ENCODE assay signal across 1 cellular context in the genomic region with DNA sequence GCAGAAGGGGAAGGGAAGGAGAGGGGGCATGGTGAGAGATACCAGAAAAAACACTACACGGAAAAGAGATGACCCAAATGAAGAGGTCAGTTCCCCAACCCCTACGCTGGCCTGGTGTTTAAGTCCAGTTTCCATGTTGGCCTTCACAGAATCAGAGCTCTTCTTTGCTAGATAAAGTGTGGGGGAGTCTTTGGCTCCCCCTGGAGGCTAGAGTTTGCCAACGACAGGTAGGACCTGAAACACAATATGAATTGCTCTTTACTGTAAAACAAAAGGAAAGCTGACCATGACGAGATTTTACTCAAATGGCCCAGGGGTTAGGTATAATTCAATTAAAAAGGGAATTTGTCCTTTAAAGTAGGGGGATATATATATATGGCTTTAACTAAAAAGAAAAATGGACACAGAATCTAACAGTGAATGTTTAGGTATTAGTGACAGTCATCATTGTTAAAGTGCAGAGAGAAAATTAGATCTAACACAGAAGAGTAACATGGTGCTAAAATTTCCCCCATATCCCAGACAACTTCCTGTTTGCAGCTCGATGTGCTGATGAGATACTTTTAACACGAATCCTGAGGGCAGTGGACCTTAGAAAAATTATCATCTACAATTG.
TF ChIP-seq lines count a peak whose summit lies in the region.

No MANE protein-coding gene starts in this region.

TF ChIP-seq in SK-N-SH treated with all-trans-retinoic acid at 6 μM for 48 hours, 23 proteins besides CTCF, POLR2A, EP300 and RAD21 (continued from another document):
- TF ChIP-seq, protein P1, sequence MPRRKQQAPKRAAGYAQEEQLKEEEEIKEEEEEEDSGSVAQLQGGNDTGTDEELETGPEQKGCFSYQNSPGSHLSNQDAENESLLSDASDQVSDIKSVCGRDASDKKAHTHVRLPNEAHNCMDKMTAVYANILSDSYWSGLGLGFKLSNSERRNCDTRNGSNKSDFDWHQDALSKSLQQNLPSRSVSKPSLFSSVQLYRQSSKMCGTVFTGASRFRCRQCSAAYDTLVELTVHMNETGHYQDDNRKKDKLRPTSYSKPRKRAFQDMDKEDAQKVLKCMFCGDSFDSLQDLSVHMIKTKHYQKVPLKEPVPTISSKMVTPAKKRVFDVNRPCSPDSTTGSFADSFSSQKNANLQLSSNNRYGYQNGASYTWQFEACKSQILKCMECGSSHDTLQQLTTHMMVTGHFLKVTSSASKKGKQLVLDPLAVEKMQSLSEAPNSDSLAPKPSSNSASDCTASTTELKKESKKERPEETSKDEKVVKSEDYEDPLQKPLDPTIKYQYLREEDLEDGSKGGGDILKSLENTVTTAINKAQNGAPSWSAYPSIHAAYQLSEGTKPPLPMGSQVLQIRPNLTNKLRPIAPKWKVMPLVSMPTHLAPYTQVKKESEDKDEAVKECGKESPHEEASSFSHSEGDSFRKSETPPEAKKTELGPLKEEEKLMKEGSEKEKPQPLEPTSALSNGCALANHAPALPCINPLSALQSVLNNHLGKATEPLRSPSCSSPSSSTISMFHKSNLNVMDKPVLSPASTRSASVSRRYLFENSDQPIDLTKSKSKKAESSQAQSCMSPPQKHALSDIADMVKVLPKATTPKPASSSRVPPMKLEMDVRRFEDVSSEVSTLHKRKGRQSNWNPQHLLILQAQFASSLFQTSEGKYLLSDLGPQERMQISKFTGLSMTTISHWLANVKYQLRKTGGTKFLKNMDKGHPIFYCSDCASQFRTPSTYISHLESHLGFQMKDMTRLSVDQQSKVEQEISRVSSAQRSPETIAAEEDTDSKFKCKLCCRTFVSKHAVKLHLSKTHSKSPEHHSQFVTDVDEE (CRISPR knock-in tag; IDR thresholded peaks at IDR 0.05), result no peak
- TF ChIP-seq ZNF8 (CRISPR knock-in tag; IDR thresholded peaks at IDR 0.05), result no peak
- TF ChIP-seq ARNTL (CRISPR knock-in tag; IDR thresholded peaks at IDR 0.05; ENCODE audit: borderline replicate concordance, low read depth), result no peak
TF ChIP-seq in SK-N-SH treated with all-trans-retinoic acid at 6 μM for 48 hours: peak in this region for 0.
